ENCODE assay signal across 10 cellular contexts in the genomic region with DNA sequence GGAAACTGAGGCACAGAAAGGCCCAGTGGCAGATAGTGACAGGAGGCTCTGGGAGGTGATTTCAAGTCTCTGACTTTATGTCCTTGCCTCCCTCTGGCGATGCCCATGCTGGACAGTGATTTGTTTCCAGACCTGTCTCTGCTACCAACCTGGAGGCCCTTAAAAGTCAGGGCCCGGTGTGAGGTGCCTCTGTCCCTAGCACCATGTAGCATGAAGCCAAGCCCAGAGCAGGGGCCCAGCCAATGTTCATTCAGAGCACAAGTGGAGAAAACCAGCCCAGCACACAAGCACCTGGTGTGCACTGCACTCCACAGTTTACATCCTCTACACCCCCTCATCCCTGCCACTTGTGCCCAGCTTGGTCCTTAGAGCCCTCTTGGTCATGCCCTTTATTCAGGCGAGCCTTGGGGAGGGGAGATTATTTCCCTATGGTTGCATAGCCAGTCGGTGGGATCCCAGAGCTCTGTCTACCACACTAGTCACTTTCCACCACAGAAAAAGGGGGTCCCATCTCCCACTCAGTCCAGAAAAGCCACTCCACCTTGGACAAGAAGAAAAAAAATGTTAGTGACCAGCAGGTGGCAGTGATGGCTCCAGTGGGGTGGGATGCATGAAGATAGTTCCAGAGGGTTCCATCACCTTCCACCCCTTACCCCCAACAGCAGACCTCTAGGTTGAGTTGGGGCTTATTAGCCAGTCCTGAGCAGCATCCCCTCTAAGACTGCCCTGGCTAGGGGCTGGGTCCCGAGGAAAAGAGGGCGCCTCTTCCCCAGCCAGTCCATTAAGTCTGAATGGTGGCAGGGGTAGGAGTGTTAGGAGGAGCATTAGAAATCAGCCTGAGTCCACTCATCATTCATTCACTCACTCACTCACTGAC. TPM values are rescaled to one million over a fixed set of nuclear protein-coding genes. Genes with fewer than 3 reads are reported as not detected.
A peak's percentile ranks its signal among the peaks of the same experiment; 100 is the strongest.
DNase-seq lines count a peak whose midpoint lies in the region; ATAC-seq, FAIRE-seq and TF ChIP-seq lines count a peak whose summit lies in the region.
"Had no signal": no experiment of that assay in that cellular context is flagged by ENCODE, and none has a peak within 500 bp of the region (broad histone marks: within the 10 kb centered on the region; RNA-seq: fewer than 3 reads in every experiment).

No MANE protein-coding gene starts in this region.

- no peaks in the 10 kb centered on the region for H3K36me3 ChIP-seq in keratinocyte (ENCODE audit: control insufficient read depth in 2 of 2, extremely low read depth in 1 of 2, insufficient read depth in 2 of 2, low read length in 2 of 2)

- no peaks in the 10 kb centered on the region for H3K36me3 Mint-ChIP-seq in activated CD8-positive, alpha-beta T cell treated with anti-CD3 and anti-CD28 coated beads, Interleukin-2, amount 10 ng/mL, durations not matched to agents 7 days and 5 days (ENCODE audit: low read depth)
- H3K36me3 Mint-ChIP-seq: memory B cell had no signal

- no peak overlapping the region for H3K27ac ChIP-seq in AG04450 (ENCODE audit: low read depth, low read length)
- no peak overlapping the region for H3K27ac ChIP-seq in keratinocyte (ENCODE audit: control insufficient read depth, insufficient read depth, low read length)

- H3K27ac Mint-ChIP-seq in activated CD8-positive, alpha-beta T cell treated with anti-CD3 and anti-CD28 coated beads, Interleukin-2, amount 10 ng/mL, durations not matched to agents 7 days and 5 days = no peak overlapping the region
- H3K27ac Mint-ChIP-seq: activated B cell treated with CpG ODN at 0.5 μM for 24 hours, memory B cell had no signal

- DNase-seq in AG04450 (ENCODE audit: low read depth, low spot score) = no peak
- DNase-seq in GM19239 (ENCODE audit: insufficient read length, low spot score) = no peak
- peak; percentile 23 for DNase-seq in activated CD8-positive, alpha-beta T cell treated with anti-CD3 and anti-CD28 coated beads, Interleukin-2, amount 10 ng/mL, durations not matched to agents 7 days and 5 days
- no peak for DNase-seq in keratinocyte (ENCODE audit: low read depth, low spot score)
- no peak for DNase-seq in putamen (ENCODE audit: low spot score)
- DNase-seq in urothelium cell line (ENCODE audit: low spot score) = no peak
- DNase-seq in stimulated activated CD4-positive, alpha-beta T cell treated with anti-CD3 and anti-CD28 coated beads, Interleukin-1b, Interleukin-23, amount 100 ng/mL, for 48 hours = no peak
- DNase-seq: activated B cell treated with CpG ODN at 0.5 μM for 24 hours had no signal

- H3K4me3 ChIP-seq in AG04450 (ENCODE audit: low read depth, low read length) (no peak overlapping the region), keratinocyte (ENCODE audit: control insufficient read depth in 2 of 3, extremely low read depth in 1 of 3, insufficient read depth in 2 of 3, low read depth in 1 of 3, low read length in 3 of 3) (no peak overlapping the region)

- no peaks in the 10 kb centered on the region for H4K20me1 ChIP-seq in keratinocyte (ENCODE audit: control insufficient read depth, extremely low read depth, insufficient read depth, low read length)

- CTCF ChIA-PET in AG04450 (lab: Charles Lee) = interaction anchor here (0.6 to 4.7 kb wide), 19 partner anchors 8 to 192 kb away, joined by 3 to 31 read pairs (median 5); no protein-coding TSS in a partner anchor
- CTCF ChIA-PET in activated CD8-positive, alpha-beta T cell treated with anti-CD3 and anti-CD28 coated beads, Interleukin-2, amount 10 ng/mL, durations not matched to agents 7 days and 5 days (lab: Charles Lee) = interaction anchor here (1.3 to 3.1 kb wide), 2 partner anchors 8 to 20 kb away, joined by 3 to 25 read pairs; no protein-coding TSS in a partner anchor

- no peak overlapping the region for H3K9ac ChIP-seq in keratinocyte (ENCODE audit: control insufficient read depth, extremely low read depth, insufficient read depth, low read length)

- no peak overlapping the region for H2AFZ ChIP-seq in keratinocyte (ENCODE audit: control insufficient read depth, low read length)

- H3K27me3 ChIP-seq in AG04450 (ENCODE audit: control insufficient read depth, insufficient read depth, low read length) (no peaks in the 10 kb centered on the region), keratinocyte (ENCODE audit: control insufficient read depth, extremely low read depth, insufficient read depth, low read length) (peaks cover 11% of the 10 kb centered on the region)

- ATAC-seq in activated CD8-positive, alpha-beta T cell treated with anti-CD3 and anti-CD28 coated beads, Interleukin-2, amount 10 ng/mL, durations not matched to agents 7 days and 5 days = no peak
- ATAC-seq in HG03469 (IDR thresholded peaks at IDR 0.05; ENCODE audit: unreplicated experiment) = no peak

- no peaks in the 10 kb centered on the region for H3K9me1 ChIP-seq in keratinocyte (ENCODE audit: control insufficient read depth, extremely low read depth, insufficient read depth, low read length)

- no peaks in the 10 kb centered on the region for H3K9me3 Mint-ChIP-seq in activated CD8-positive, alpha-beta T cell treated with anti-CD3 and anti-CD28 coated beads, Interleukin-2, amount 10 ng/mL, durations not matched to agents 7 days and 5 days (ENCODE audit: insufficient read depth)
- H3K9me3 Mint-ChIP-seq: activated B cell treated with CpG ODN at 0.5 μM for 24 hours, memory B cell had no signal

- no peaks in the 10 kb centered on the region for H3K79me2 ChIP-seq in keratinocyte (ENCODE audit: control insufficient read depth, insufficient read depth, low read length)

- FAIRE-seq in GM19239 (lab: Jason Lieb, UNC) (peak; percentile 49), keratinocyte (lab: Jason Lieb, UNC) (peak; percentile 69), urothelium cell line (lab: Jason Lieb, UNC) (no peak)

- H3K4me1 ChIP-seq in keratinocyte (ENCODE audit: control insufficient read depth, extremely low read depth, insufficient read depth, low read length) = peaks cover 4% of the 10 kb centered on the region

- H3K9me3 ChIP-seq in AG04450 (ENCODE audit: control insufficient read depth, insufficient read depth, low read length) (peaks cover 7% of the 10 kb centered on the region; the same call in 1 of the 2 replicates), keratinocyte (ENCODE audit: control insufficient read depth, low read depth, low read length) (no peaks in the 10 kb centered on the region)

- dilution Hi-C loops in keratinocyte (cut with MboI; ENCODE audit: extremely low pct_ligation_motif_present, low sequenced_read_pairs) = no loop called here

- POLR2A ChIA-PET in AG04450 (lab: Yijun Ruan, JAX) = interaction anchor here (0.6 kb wide), 1 partner anchor 65 kb away, joined by 4 read pairs; no protein-coding TSS in a partner anchor
- POLR2A ChIA-PET in activated CD8-positive, alpha-beta T cell treated with anti-CD3 and anti-CD28 coated beads, Interleukin-2, amount 10 ng/mL, durations not matched to agents 7 days and 5 days (lab: Charles Lee) = no interaction called here

- peaks cover 4% of the 10 kb centered on the region for H3K27me3 Mint-ChIP-seq in activated CD8-positive, alpha-beta T cell treated with anti-CD3 and anti-CD28 coated beads, Interleukin-2, amount 10 ng/mL, durations not matched to agents 7 days and 5 days (ENCODE audit: low read depth)

- peaks cover 10% of the 10 kb centered on the region for H3K4me1 Mint-ChIP-seq in activated CD8-positive, alpha-beta T cell treated with anti-CD3 and anti-CD28 coated beads, Interleukin-2, amount 10 ng/mL, durations not matched to agents 7 days and 5 days (ENCODE audit: low read depth)
- H3K4me1 Mint-ChIP-seq: activated B cell treated with CpG ODN at 0.5 μM for 24 hours, memory B cell had no signal

- TF ChIP-seq CTCF in AG04450 (IDR thresholded peaks at IDR 0.05; ENCODE audit: low read depth, low read length) (peak; percentile 68), keratinocyte (optimal IDR thresholded peaks at IDR 0.05 in 1 of 3, IDR thresholded peaks at IDR 0.05 in 1 of 3, conservative IDR thresholded peaks at IDR 0.05 in 1 of 3; ENCODE audit: extremely low read depth in 1 of 3, insufficient read depth in 2 of 3, low read length in 3 of 3) (peak; percentile 47 to 73 (median 49))

- H3K4me2 ChIP-seq in keratinocyte (ENCODE audit: control insufficient read depth, extremely low read depth, insufficient read depth, low read depth, low read length) = no peak overlapping the region

- H3K4me3 Mint-ChIP-seq in activated CD8-positive, alpha-beta T cell treated with anti-CD3 and anti-CD28 coated beads, Interleukin-2, amount 10 ng/mL, durations not matched to agents 7 days and 5 days = no peak overlapping the region
- H3K4me3 Mint-ChIP-seq: activated B cell treated with CpG ODN at 0.5 μM for 24 hours, memory B cell had no signal

RNA-seq across cellular contexts. Expression of gene KIAA1755, which starts 30.9 kb away (rescaled TPM):
- 2.9 and 3.5 TPM in 2 replicates for polyA plus RNA-seq in AG04450 (2011; rRNA removed)
- 2.7 and 4.6 TPM in 2 replicates for polyA minus RNA-seq in AG04450 (2011; rRNA and poly(A)+ RNA removed)
- total RNA-seq in activated CD8-positive, alpha-beta T cell treated with anti-CD3 and anti-CD28 coated beads, Interleukin-2, amount 10 ng/mL, durations not matched to agents 7 days and 5 days = not detected
- polyA plus RNA-seq in keratinocyte = 0.05 to 0.07 TPM in 2 of 3 replicates, not detected in the other
- not detected for polyA plus RNA-seq in keratinocyte (2011; ENCODE audit: low read depth)
- polyA plus RNA-seq in keratinocyte (2011; cell fraction: cytosol; rRNA removed) = not detected in 2 replicates
- polyA plus RNA-seq in keratinocyte (2011; cell fraction: nucleus; rRNA removed) = not detected in 2 replicates
- 0.19 TPM in 1 of 2 replicates, not detected in the other for polyA plus RNA-seq in keratinocyte (2012; ENCODE audit: low replicate concordance)
- polyA minus RNA-seq in keratinocyte = 0.36 TPM in 1 of 3 replicates, not detected in the others
- not detected for polyA minus RNA-seq in keratinocyte (2011; cell fraction: cytosol; rRNA and poly(A)+ RNA removed)
- polyA minus RNA-seq in keratinocyte (2011; cell fraction: nucleus; rRNA and poly(A)+ RNA removed) = not detected in 2 replicates
- total RNA-seq: activated B cell treated with CpG ODN at 0.5 μM for 24 hours had no signal
